Comparison of ENCODE assay signal across 8 cellular contexts in genomic region chr7:93902777-93903423, GRCh38. TPM values are rescaled to one million over a fixed set of nuclear protein-coding genes. Genes with fewer than 3 reads are reported as not detected.
DNase-seq lines count a peak whose midpoint lies in the region; ATAC-seq and TF ChIP-seq lines count a peak whose summit lies in the region.

No MANE protein-coding gene starts in this region.

- peak; percentile 67 for ATAC-seq in foreskin keratinocyte
- no peak for ATAC-seq in GM21423 (IDR thresholded peaks at IDR 0.05; ENCODE audit: unreplicated experiment)

- DNase-seq in CD1c-positive myeloid dendritic cell (ENCODE audit: extremely low spot score): peak; percentile 37
- DNase-seq in HEK293T (ENCODE audit: extremely low spot score): peak; percentile 39
- DNase-seq in RPMI8226: peak; percentile 28
- DNase-seq in foreskin keratinocyte: peak in 1 of 2 donors; percentile 21
- DNase-seq in sigmoid colon: no peak
- DNase-seq in NCI-H345 treated with DMSO at 0.1 percent for 48 hours (lab: John Stamatoyannopoulos, UW; ENCODE audit: unreplicated experiment): no peak
- DNase-seq in activated CD4-positive, alpha-beta T cell treated with anti-CD3 and anti-CD28 coated beads for 4 hours: no peak

- POLR2A ChIA-PET in HEK293T (lab: Yijun Ruan, JAX): no interaction called here

- no peaks in the 10 kb centered on the region for H3K36me3 ChIP-seq in sigmoid colon

- H3K27me3 ChIP-seq in foreskin keratinocyte (no peaks in the 10 kb centered on the region), sigmoid colon (no peaks in the 10 kb centered on the region)

- H3K4me1 ChIP-seq in foreskin keratinocyte (peaks cover 3% of the 10 kb centered on the region), sigmoid colon (peaks cover 0 to 5% (median 0%) of the 10 kb centered on the region in 4 donors)

- peak; percentile 84 for TF ChIP-seq CTCF in foreskin keratinocyte (conservative IDR thresholded peaks at IDR 0.05)
- peak; percentile 24 to 83 (median 52) for TF ChIP-seq CTCF in sigmoid colon (IDR thresholded peaks at IDR 0.05)

- no peak overlapping the region for H3K27ac ChIP-seq in foreskin keratinocyte
- no peak overlapping the region for H3K27ac ChIP-seq in sigmoid colon

- intact Hi-C loops in sigmoid colon (cut with DNase I): loop anchor here (2.0 kb wide), 1 partner anchor 186 kb away; no protein-coding TSS in a partner anchor

- H3K9me3 ChIP-seq in sigmoid colon: no peaks in the 10 kb centered on the region

- no peak for TF ChIP-seq EP300 in sigmoid colon (IDR thresholded peaks at IDR 0.05)

- WGBS in sigmoid colon, 2 donors: 91 to 98% methylated on average over 1 of the region's 1 CpG

- TF ChIP-seq POLR2A in sigmoid colon (IDR thresholded peaks at IDR 0.05): no peak

- no peak overlapping the region for H3K4me3 ChIP-seq in sigmoid colon

- CTCF ChIA-PET in HEK293T (lab: Yijun Ruan, JAX): interaction anchor here (0.5 to 1.2 kb wide), 8 partner anchors 12 to 592 kb away, joined by 3 to 4 read pairs (median 3); partner anchors contain the start of gene TFPI2

TF ChIP-seq in HEK293T, 16 proteins besides CTCF, POLR2A, EP300 and RAD21:
- TF ChIP-seq NFRKB (IDR thresholded peaks at IDR 0.05): no peak
- TF ChIP-seq ZNF384 (IDR thresholded peaks at IDR 0.05): no peak
- TF ChIP-seq CTBP1 (IDR thresholded peaks at IDR 0.05; ENCODE audit: borderline replicate concordance): no peak
- TF ChIP-seq ARNT (IDR thresholded peaks at IDR 0.05): no peak
- no peak for TF ChIP-seq FOXA1 (IDR thresholded peaks at IDR 0.05)
- TF ChIP-seq BHLHE40 (IDR thresholded peaks at IDR 0.05; ENCODE audit: borderline replicate concordance): no peak
- no peak for TF ChIP-seq L3MBTL2 (conservative IDR thresholded peaks at IDR 0.05)
- TF ChIP-seq SP1 (IDR thresholded peaks at IDR 0.05): no peak
- no peak for TF ChIP-seq FOXK2 (IDR thresholded peaks at IDR 0.05)

RNA-seq across cellular contexts. Expression of gene GNGT1, which starts 3.5 kb away (rescaled TPM):
- not detected in 2 replicates for total RNA-seq in foreskin keratinocyte
- not detected in 2 replicates for polyA plus RNA-seq in foreskin keratinocyte
- not detected for total RNA-seq in sigmoid colon
- polyA plus RNA-seq in sigmoid colon: not detected

RNA-seq across cellular contexts. Expression of gene TFPI2, which starts 12.3 kb away (rescaled TPM):
- total RNA-seq in foreskin keratinocyte: 21.8 and 67.5 TPM in 2 replicates
- 19.3 and 71.3 TPM in 2 replicates for polyA plus RNA-seq in foreskin keratinocyte
- 1 to 10 TPM in 3 of 4 donors, under 1 TPM in 1; 0.55 to 5.0 (median 3.7) TPM for total RNA-seq in sigmoid colon
- 1 to 10 TPM; 1.3 to 2.5 (median 1.8) TPM for polyA plus RNA-seq in sigmoid colon

RNA-seq across cellular contexts. Expression of gene GNG11, which starts 18.6 kb away (rescaled TPM):
- total RNA-seq in foreskin keratinocyte (1.7 and 2.4 TPM in 2 replicates), sigmoid colon (10 to 100 TPM; 12.9 to 26.8 (median 18.9) TPM)
- polyA plus RNA-seq in foreskin keratinocyte (2.3 and 3.1 TPM in 2 replicates), sigmoid colon (10 to 100 TPM in 1 of 3 donors, 1 to 10 TPM in 2; 8.1 to 34.2 (median 8.1) TPM)

Comparison
In these comparisons a context has a peak if more than half of its experiments do, and no peak if none do; other contexts are left out.
1. DNase-seq: peak in CD1c-positive myeloid dendritic cell (single experiment), HEK293T (single experiment) and RPMI8226 (single experiment); none in sigmoid colon (single experiment), NCI-H345 treated with DMSO at 0.1 percent for 48 hours (single experiment) and activated CD4-positive, alpha-beta T cell treated with anti-CD3 and anti-CD28 coated beads for 4 hours (0 of 2).